In the genomic region with DNA sequence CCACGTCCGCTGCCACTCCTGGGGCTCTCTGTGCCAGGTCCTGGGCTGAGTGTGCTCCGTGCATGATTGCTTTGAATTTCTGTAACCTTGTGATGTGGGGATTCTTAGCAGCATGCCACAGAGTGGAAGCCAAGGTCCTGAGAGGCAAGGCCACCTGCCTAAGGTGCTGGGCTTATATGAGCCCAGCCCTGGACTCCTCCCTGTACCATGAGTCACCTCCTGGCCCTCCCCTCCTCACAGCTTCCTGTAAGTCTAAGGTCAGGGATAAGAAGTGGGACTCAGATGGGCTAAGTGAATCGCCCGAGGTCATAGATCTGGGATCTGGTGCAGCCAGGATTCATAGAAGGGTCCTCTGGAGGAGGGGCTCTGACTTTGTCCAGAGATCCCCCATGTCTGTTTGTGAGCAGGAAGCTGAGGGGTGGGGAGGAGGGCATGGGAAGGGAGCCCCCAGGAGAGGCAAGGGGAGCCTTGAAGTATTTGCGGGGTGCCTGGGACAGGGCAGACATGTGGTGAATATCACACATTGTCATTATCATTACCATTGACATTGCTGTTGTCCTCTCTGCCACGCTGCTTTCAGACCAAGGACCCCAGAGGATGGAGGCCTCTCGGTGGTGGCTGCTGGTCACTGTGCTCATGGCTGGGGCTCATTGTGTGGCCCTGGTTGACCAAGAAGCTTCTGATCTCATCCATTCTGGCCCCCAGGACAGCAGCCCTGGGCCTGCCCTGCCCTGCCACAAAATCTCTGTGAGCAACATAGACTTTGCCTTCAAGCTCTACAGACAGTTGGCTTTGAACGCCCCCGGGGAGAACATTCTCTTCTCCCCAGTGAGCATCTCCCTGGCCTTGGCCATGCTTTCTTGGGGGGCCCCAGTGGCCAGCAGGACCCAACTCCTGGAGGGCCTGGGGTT, we compare ENCODE assay signal across 35 cellular contexts. TPM values are rescaled to one million over a fixed set of nuclear protein-coding genes. Genes with fewer than 3 reads are reported as not detected.
DNase-seq lines count a peak whose midpoint lies in the region; ATAC-seq and TF ChIP-seq lines count a peak whose summit lies in the region.
"Had no signal": no experiment of that assay in that cellular context is flagged by ENCODE, and none has a peak within 500 bp of the region (broad histone marks: within the 10 kb centered on the region; RNA-seq: fewer than 3 reads in every experiment).

No MANE protein-coding gene starts in this region.

- no peak for DNase-seq in stimulated activated naive CD8-positive, alpha-beta T cell treated with anti-CD3 and anti-CD28 coated beads, Interleukin-15, Interleukin-2, amounts not matched to agents 100 U/mL and 50 U/mL, for 24 hours
- no peak for DNase-seq in stimulated activated naive CD8-positive, alpha-beta T cell treated with anti-CD3 and anti-CD28 coated beads, Interleukin-15, amount 100 ng/mL, for 72 hours
- DNase-seq in body of pancreas, result peak in 1 of 4 donors; percentile 76
- peak; percentile 65 for DNase-seq in islet precursor cell
- DNase-seq in suprapubic skin (ENCODE audit: low spot score in 2 of 2), result peak; percentile 42 to 71
- no peak for DNase-seq in NCI-H2081 (lab: John Stamatoyannopoulos, UW)
- DNase-seq in chondrocyte (ENCODE audit: low spot score), result no peak
- DNase-seq: activated B cell treated with CpG ODN at 0.5 μM for 24 hours; activated CD4-positive, alpha-beta T cell treated with anti-CD3 and anti-CD28 coated beads, Interleukin-2, amount 50 U/mL, for 4 hours; activated naive CD4-positive, alpha-beta T cell treated with anti-CD3 and anti-CD28 coated beads, Interleukin-2, amount 50 U/mL, for 16 hours; amygdala; CD8-positive, alpha-beta T cell; hippocampal formation; immature natural killer cell; left lung; naive thymus-derived CD4-positive, alpha-beta T cell; NCI-H1436 treated with DMSO at 0.1 percent for 48 hours; NCI-H446 treated with DMSO at 0.1 percent for 48 hours; OCI-M1; Right ventricle myocardium superior; stimulated activated CD4-positive, alpha-beta T cell treated with anti-CD3 and anti-CD28 coated beads, Interleukin-1b, Interleukin-23, amount 100 ng/mL, for 48 hours; stimulated activated CD8-positive, alpha-beta memory T cell treated with anti-CD3 and anti-CD28 coated beads, Interleukin-4, amount 100 ng/mL, for 48 hours; T1000 had no signal

- TF ChIP-seq CTCF in body of pancreas (IDR thresholded peaks at IDR 0.05) (no peak), suprapubic skin (IDR thresholded peaks at IDR 0.05) (no peak), chondrocyte (IDR thresholded peaks at IDR 0.05) (no peak)

- no peaks in the 10 kb centered on the region for H3K4me1 Mint-ChIP-seq in stimulated activated naive CD8-positive, alpha-beta T cell treated with anti-CD3 and anti-CD28 coated beads, Interleukin-15, amount 100 ng/mL, for 72 hours
- H3K4me1 Mint-ChIP-seq in chondrocyte (ENCODE audit: low read depth), result peaks cover 2% of the 10 kb centered on the region
- H3K4me1 Mint-ChIP-seq: activated B cell treated with CpG ODN at 0.5 μM for 24 hours, B cell, immature natural killer cell, mesothelial cell of epicardium had no signal

- H3K9me3 ChIP-seq in body of pancreas (no peaks in the 10 kb centered on the region), suprapubic skin (no peaks in the 10 kb centered on the region)
- H3K9me3 ChIP-seq: gastroesophageal sphincter, left lung had no signal

- no peaks in the 10 kb centered on the region for H3K36me3 Mint-ChIP-seq in chondrocyte (ENCODE audit: low read depth)
- H3K36me3 Mint-ChIP-seq: CD8-positive, alpha-beta T cell; immature natural killer cell; mesothelial cell of epicardium; type B pancreatic cell had no signal

- H3K27ac Mint-ChIP-seq in stimulated activated naive CD8-positive, alpha-beta T cell treated with anti-CD3 and anti-CD28 coated beads, Interleukin-15, amount 100 ng/mL, for 72 hours, result no peak overlapping the region
- no peak overlapping the region for H3K27ac Mint-ChIP-seq in chondrocyte (ENCODE audit: unreplicated experiment)
- H3K27ac Mint-ChIP-seq: activated B cell treated with CpG ODN at 0.5 μM for 24 hours; activated T-helper 1 cell treated with anti-CD3 and anti-CD28 coated beads, Interleukin-12 subunit alpha, Interleukin-12 subunit beta, Interleukin-2, Interleukin-4 antibody, amounts not matched to agents 30 ng/mL and 10 ng/mL and 1 ng/mL, durations not matched to agents 14 hours and 24 hours and 36 hours; B cell; CD8-positive, alpha-beta T cell; dendritic cell treated with granulocyte-macrophage colony-stimulating factor and Interleukin-4, amounts not matched to agents 40 ng/mL and 50 ng/mL, for 4 days; immature natural killer cell; mesothelial cell of epicardium; naive thymus-derived CD4-positive, alpha-beta T cell; type B pancreatic cell had no signal

- H3K4me3 Mint-ChIP-seq in stimulated activated naive CD8-positive, alpha-beta T cell treated with anti-CD3 and anti-CD28 coated beads, Interleukin-15, amount 100 ng/mL, for 72 hours, result no peak overlapping the region
- H3K4me3 Mint-ChIP-seq in chondrocyte (ENCODE audit: unreplicated experiment), result no peak overlapping the region
- H3K4me3 Mint-ChIP-seq: activated B cell treated with CpG ODN at 0.5 μM for 24 hours; activated T-helper 1 cell treated with anti-CD3 and anti-CD28 coated beads, Interleukin-12 subunit alpha, Interleukin-12 subunit beta, Interleukin-2, Interleukin-4 antibody, amounts not matched to agents 30 ng/mL and 10 ng/mL and 1 ng/mL, durations not matched to agents 14 hours and 24 hours and 36 hours; B cell; CD8-positive, alpha-beta T cell; dendritic cell treated with granulocyte-macrophage colony-stimulating factor and Interleukin-4, amounts not matched to agents 40 ng/mL and 50 ng/mL, for 4 days; immature natural killer cell; mesothelial cell of epicardium; naive thymus-derived CD4-positive, alpha-beta T cell; type B pancreatic cell had no signal

- no peak for TF ChIP-seq EP300 in suprapubic skin (IDR thresholded peaks at IDR 0.05)

- WGBS in body of pancreas, 2 donors, result 84 to 85% methylated on average over 8 to 10 of the region's 10 CpGs
- WGBS in suprapubic skin, result 87% methylated on average over 8 of the region's 10 CpGs

- H3K36me3 ChIP-seq in body of pancreas (replicated peaks in 1 of 2; ENCODE audit: insufficient read depth in 1 of 2, low read depth in 2 of 2) (no peaks in the 10 kb centered on the region), suprapubic skin (no peaks in the 10 kb centered on the region)
- H3K36me3 ChIP-seq: gastroesophageal sphincter, left lung had no signal

- TF ChIP-seq POLR2A in body of pancreas (IDR thresholded peaks at IDR 0.05) (no peak), suprapubic skin (IDR thresholded peaks at IDR 0.05) (no peak)

- intact Hi-C loops in body of pancreas (cut with DNase I), result no loop called here

- peaks cover 8% of the 10 kb centered on the region for H3K27me3 Mint-ChIP-seq in stimulated activated naive CD8-positive, alpha-beta T cell treated with anti-CD3 and anti-CD28 coated beads, Interleukin-15, amount 100 ng/mL, for 72 hours
- H3K27me3 Mint-ChIP-seq in chondrocyte (ENCODE audit: low read depth), result peaks cover under 1% of the 10 kb centered on the region
- H3K27me3 Mint-ChIP-seq: activated B cell treated with CpG ODN at 0.5 μM for 24 hours, B cell had no signal

- peak; percentile 26 for ATAC-seq in stimulated activated naive CD8-positive, alpha-beta T cell treated with anti-CD3 and anti-CD28 coated beads, Interleukin-15, Interleukin-2, amounts not matched to agents 100 U/mL and 50 U/mL, for 24 hours
- no peak for ATAC-seq in stimulated activated naive CD8-positive, alpha-beta T cell treated with anti-CD3 and anti-CD28 coated beads, Interleukin-15, amount 100 ng/mL, for 72 hours
- ATAC-seq in body of pancreas (peak; percentile 45), HG02759 (IDR thresholded peaks at IDR 0.05; ENCODE audit: unreplicated experiment) (no peak)
- ATAC-seq: CD8-positive, alpha-beta T cell; gastroesophageal sphincter; left lung; naive thymus-derived CD4-positive, alpha-beta T cell had no signal

- no peaks in the 10 kb centered on the region for H3K27me3 ChIP-seq in body of pancreas
- no peaks in the 10 kb centered on the region for H3K27me3 ChIP-seq in suprapubic skin

- no peak overlapping the region for H3K27ac ChIP-seq in body of pancreas
- H3K27ac ChIP-seq in suprapubic skin, result no peak overlapping the region
- H3K27ac ChIP-seq: gastroesophageal sphincter, KMS-11, left lung had no signal

- peaks cover 8% of the 10 kb centered on the region for H3K4me1 ChIP-seq in body of pancreas
- no peaks in the 10 kb centered on the region for H3K4me1 ChIP-seq in suprapubic skin
- H3K4me1 ChIP-seq: gastroesophageal sphincter, left lung had no signal

- no peaks in the 10 kb centered on the region for H3K9me3 Mint-ChIP-seq in stimulated activated naive CD8-positive, alpha-beta T cell treated with anti-CD3 and anti-CD28 coated beads, Interleukin-15, amount 100 ng/mL, for 72 hours
- peaks cover 2% of the 10 kb centered on the region for H3K9me3 Mint-ChIP-seq in chondrocyte (ENCODE audit: low read depth)
- H3K9me3 Mint-ChIP-seq: activated B cell treated with CpG ODN at 0.5 μM for 24 hours; activated T-helper 1 cell treated with anti-CD3 and anti-CD28 coated beads, Interleukin-12 subunit alpha, Interleukin-12 subunit beta, Interleukin-2, Interleukin-4 antibody, amounts not matched to agents 30 ng/mL and 10 ng/mL and 1 ng/mL, durations not matched to agents 14 hours and 24 hours and 36 hours; CD8-positive, alpha-beta T cell; mesothelial cell of epicardium; type B pancreatic cell had no signal

- no peak overlapping the region for H3K4me3 ChIP-seq in body of pancreas
- no peak overlapping the region for H3K4me3 ChIP-seq in suprapubic skin
- H3K4me3 ChIP-seq: gastroesophageal sphincter, left lung, smooth muscle cell had no signal

RNA-seq across cellular contexts. Expression of a gene that starts 28.8 kb away (rescaled TPM):
- 1,000 to 10,000 TPM in 1 of 2 donors, 100 to 1,000 TPM in 1; 396 to 1,783 TPM for total RNA-seq in body of pancreas
- 10 to 100 TPM; 31.0 to 91.4 (median 73.2) TPM for total RNA-seq in suprapubic skin
- total RNA-seq in chondrocyte, result 3.6 to 4.6 TPM (median 3.9 TPM) in 3 replicates
- total RNA-seq: activated B cell treated with CpG ODN at 0.5 μM for 24 hours; activated T-helper 1 cell treated with anti-CD3 and anti-CD28 coated beads, Interleukin-12 subunit alpha, Interleukin-12 subunit beta, Interleukin-2, Interleukin-4 antibody, amounts not matched to agents 30 ng/mL and 10 ng/mL and 1 ng/mL, durations not matched to agents 14 hours and 24 hours and 36 hours; B cell; CD8-positive, alpha-beta T cell; G401; H1; naive thymus-derived CD4-positive, alpha-beta T cell had no signal

RNA-seq across cellular contexts. Expression of a gene that starts 59.8 kb away (rescaled TPM):
- total RNA-seq in body of pancreas (100 to 1,000 TPM in 1 of 2 donors, 10 to 100 TPM in 1; 76.0 to 101 TPM), suprapubic skin (1 to 10 TPM in 2 of 4 donors, under 1 TPM in 1, not detected in 1; 0.76 to 4.5 (median 1.9) TPM), chondrocyte (0.50 to 0.54 TPM in 2 of 3 replicates, not detected in the other)
- total RNA-seq: A673; activated B cell treated with CpG ODN at 0.5 μM for 24 hours; activated T-helper 1 cell treated with anti-CD3 and anti-CD28 coated beads, Interleukin-12 subunit alpha, Interleukin-12 subunit beta, Interleukin-2, Interleukin-4 antibody, amounts not matched to agents 30 ng/mL and 10 ng/mL and 1 ng/mL, durations not matched to agents 14 hours and 24 hours and 36 hours; B cell; CD8-positive, alpha-beta T cell; G401; naive thymus-derived CD4-positive, alpha-beta T cell had no signal

Comparison
In these comparisons a context has a peak if more than half of its experiments do, and no peak if none do; other contexts are left out.
1. ATAC-seq: peak in stimulated activated naive CD8-positive, alpha-beta T cell treated with anti-CD3 and anti-CD28 coated beads, Interleukin-15, Interleukin-2, amounts not matched to agents 100 U/mL and 50 U/mL, for 24 hours (single experiment) and body of pancreas (single experiment); none in stimulated activated naive CD8-positive, alpha-beta T cell treated with anti-CD3 and anti-CD28 coated beads, Interleukin-15, amount 100 ng/mL, for 72 hours (single experiment) and HG02759 (single experiment).
2. DNase-seq: peak in islet precursor cell (single experiment) and suprapubic skin (2 of 2); none in stimulated activated naive CD8-positive, alpha-beta T cell treated with anti-CD3 and anti-CD28 coated beads, Interleukin-15, Interleukin-2, amounts not matched to agents 100 U/mL and 50 U/mL, for 24 hours (single experiment), stimulated activated naive CD8-positive, alpha-beta T cell treated with anti-CD3 and anti-CD28 coated beads, Interleukin-15, amount 100 ng/mL, for 72 hours (0 of 2), NCI-H2081 (0 of 2) and chondrocyte (single experiment).
3. RNA of a gene that starts 59.8 kb away (total RNA-seq): 76.0 to 101 TPM in body of pancreas; 0.76 to 4.5 TPM in suprapubic skin and 0.50 to 0.54 TPM in chondrocyte; every median in the first group is over 10 times any median in the second.